ENCODE assay signal across 8 cellular contexts in the genomic region with DNA sequence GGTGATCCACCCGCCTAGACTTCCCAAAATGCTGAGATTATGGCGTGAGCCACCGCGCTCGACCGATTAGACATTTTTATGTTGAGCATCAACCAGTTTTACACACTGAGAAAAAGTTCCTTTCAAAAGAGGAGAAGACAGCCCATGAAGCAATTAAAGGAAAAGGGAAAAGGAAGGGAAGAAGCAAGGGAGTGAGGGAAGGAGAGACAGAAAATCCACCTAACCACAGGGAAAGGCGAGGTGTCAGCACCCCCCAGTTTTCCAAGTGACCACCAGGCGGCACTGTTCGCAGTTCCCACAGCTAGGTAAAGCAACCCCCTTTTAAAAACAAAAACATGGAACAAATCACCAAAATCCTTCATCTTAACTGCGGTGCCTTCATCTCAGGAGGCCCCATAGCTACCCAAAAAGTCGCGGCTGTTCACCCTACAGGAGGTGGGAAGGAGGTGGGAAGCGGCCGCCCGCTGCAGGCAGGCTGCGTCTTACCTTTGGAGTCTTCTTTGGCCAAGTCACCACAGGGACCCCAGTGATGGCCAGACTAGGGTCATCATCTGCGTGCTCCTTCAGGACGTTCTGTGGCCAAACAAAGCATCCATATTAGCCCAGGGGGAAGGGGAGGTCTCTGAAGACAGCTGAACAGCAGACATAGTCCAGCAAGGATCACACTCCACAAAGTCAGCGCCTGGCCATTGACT.
DNase-seq lines count a peak whose midpoint lies in the region; ATAC-seq and TF ChIP-seq lines count a peak whose summit lies in the region.

No MANE protein-coding gene starts in this region.

- H3K4me3 ChIP-seq in RWPE2 (ENCODE audit: severe bottlenecking) (no peak overlapping the region), heart right ventricle (no peak overlapping the region)

- H3K9me3 ChIP-seq in RWPE2 (ENCODE audit: severe bottlenecking): no peaks in the 10 kb centered on the region
- no peaks in the 10 kb centered on the region for H3K9me3 ChIP-seq in heart right ventricle

- H3K27ac ChIP-seq in RWPE2 (ENCODE audit: poor library complexity, severe bottlenecking) (no peak overlapping the region), heart right ventricle (no peak overlapping the region)

- intact Hi-C loops in heart right ventricle (cut with DNase I): loop anchor here in 2 of 10 donors (2.0 to 10.0 kb wide), 2 partner anchors 131 to 189 kb away; partner anchors contain the start of gene ORAI1 (in 1 of the 2)

- TF ChIP-seq CTCF in RWPE2 (IDR thresholded peaks at IDR 0.05; ENCODE audit: poor library complexity, severe bottlenecking) (peak; percentile 87), heart right ventricle (IDR thresholded peaks at IDR 0.05) (peak; percentile 56 to 87 (median 72))

- DNase-seq in NCI-H510A treated with DMSO at 0.1 percent for 48 hours (lab: John Stamatoyannopoulos, UW): peak; percentile 5
- no peak for DNase-seq in NCI-H510A (lab: John Stamatoyannopoulos, UW)
- DNase-seq in RWPE2 (ENCODE audit: low spot score): no peak
- DNase-seq in activated naive CD4-positive, alpha-beta T cell treated with Interleukin-2 at 50 U/mL for 16 hours: peak; percentile 69
- DNase-seq in heart right ventricle: peak; percentile 16 to 47
- peak; percentile 25 to 53 (median 43) for DNase-seq in stimulated activated CD4-positive, alpha-beta T cell treated with anti-CD3 and anti-CD28 coated beads, Interleukin-12 subunit alpha, Interleukin-12 subunit beta, amount 100 ng/mL, for 48 hours (ENCODE audit: low read depth in 2 of 3, low spot score in 1 of 3)
- no peak for DNase-seq in HK-2 (ENCODE audit: unreplicated experiment)

- ATAC-seq in RWPE2 (ENCODE audit: low read depth): no peak
- peak in 3 of 8 donors; percentile 39 to 60 (median 43) for ATAC-seq in heart right ventricle
- ATAC-seq in GM18498 (IDR thresholded peaks at IDR 0.05; ENCODE audit: unreplicated experiment): no peak

- H3K27me3 ChIP-seq in RWPE2 (ENCODE audit: insufficient read depth, poor library complexity, severe bottlenecking): no peaks in the 10 kb centered on the region
- H3K27me3 ChIP-seq in heart right ventricle: no peaks in the 10 kb centered on the region

- H3K36me3 ChIP-seq in RWPE2 (ENCODE audit: low read depth): no peaks in the 10 kb centered on the region
- peaks cover 0 to 42% (median 6%) of the 10 kb centered on the region in 9 donors for H3K36me3 ChIP-seq in heart right ventricle

- H3K4me1 ChIP-seq in RWPE2 (ENCODE audit: insufficient read depth, poor library complexity, severe bottlenecking) (no peaks in the 10 kb centered on the region), heart right ventricle (peaks cover 0 to 24% (median 0%) of the 10 kb centered on the region in 9 donors)

- 77 to 81% methylated on average over 19 of the region's 19 CpGs for WGBS in heart right ventricle, 2 donors

Comparison
In these comparisons a context has a peak if more than half of its experiments do, and no peak if none do; other contexts are left out.
1. DNase-seq: peak in NCI-H510A treated with DMSO at 0.1 percent for 48 hours (single experiment), activated naive CD4-positive, alpha-beta T cell treated with Interleukin-2 at 50 U/mL for 16 hours (single experiment), heart right ventricle (2 of 2) and stimulated activated CD4-positive, alpha-beta T cell treated with anti-CD3 and anti-CD28 coated beads, Interleukin-12 subunit alpha, Interleukin-12 subunit beta, amount 100 ng/mL, for 48 hours (3 of 3); none in NCI-H510A (single experiment), RWPE2 (single experiment) and HK-2 (single experiment).